30 cellular contexts compared by ENCODE assay signal in the genomic region with DNA sequence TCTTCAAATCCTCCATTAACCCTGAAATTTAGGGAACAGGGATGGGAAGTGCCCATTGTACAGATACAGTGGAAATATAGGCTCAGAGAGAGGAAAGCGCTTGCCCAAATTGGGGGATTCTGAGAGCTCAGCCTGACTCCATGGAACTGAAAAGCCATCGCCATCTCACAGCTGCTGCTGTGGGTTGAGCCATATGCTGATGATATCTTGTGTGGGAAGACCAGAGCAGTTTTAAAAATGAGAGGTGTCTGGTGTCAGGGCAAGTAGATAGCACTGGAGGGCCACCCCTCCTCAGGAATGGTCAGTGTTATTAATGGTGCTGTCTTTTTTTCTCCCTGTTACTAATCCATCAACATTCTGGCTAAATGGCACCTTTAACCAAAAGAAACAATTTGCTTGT. TPM values are rescaled to one million over a fixed set of nuclear protein-coding genes. Genes with fewer than 3 reads are reported as not detected.
"Had no signal": no experiment of that assay in that cellular context is flagged by ENCODE, and none has a peak within 500 bp of the region (broad histone marks: within the 10 kb centered on the region; RNA-seq: fewer than 3 reads in every experiment).

No MANE protein-coding gene starts in this region.

- H3K27me3 ChIP-seq: breast epithelium, gastroesophageal sphincter, hepatocyte, right atrium auricular region, testis, transverse colon had no signal

- H2AFZ ChIP-seq: hepatocyte, parathyroid adenoma had no signal

- H3K9ac ChIP-seq: parathyroid adenoma had no signal

- H3K4me2 ChIP-seq: hepatocyte had no signal

- H3K9me3 ChIP-seq: breast epithelium, gastroesophageal sphincter, right atrium auricular region, testis, transverse colon had no signal

- DNase-seq: activated B cell treated with CpG ODN at 0.5 μM for 24 hours; activated CD4-positive, alpha-beta T cell treated with anti-CD3 and anti-CD28 coated beads, Interleukin-2, amount 50 U/mL, for 1 hour; activated CD8-positive, alpha-beta T cell treated with anti-CD3 and anti-CD28 coated beads for 36 hours; activated naive CD8-positive, alpha-beta T cell treated with anti-CD3 and anti-CD28 coated beads, Interleukin-2, amount 50 U/mL, for 24 hours; activated T-cell treated with anti-CD3 and anti-CD28 coated beads, Interleukin-2, amount 50 U/mL, for 4 hours; amygdala; central memory CD4-positive, alpha-beta T cell; kidney; left colon; mammary epithelial cell; naive thymus-derived CD4-positive, alpha-beta T cell; occipital lobe; stimulated activated CD4-positive, alpha-beta T cell treated with anti-CD3 and anti-CD28 coated beads, Interleukin-4, amount 100 ng/mL, for 1 hour; stimulated activated naive CD8-positive, alpha-beta T cell treated with anti-CD3 and anti-CD28 coated beads, Interleukin-15, Interleukin-2, amounts not matched to agents 100 U/mL and 50 U/mL, for 24 hours; T-helper 9 cell; testis; transverse colon had no signal

- H3K27ac ChIP-seq: breast epithelium, gastroesophageal sphincter, hepatocyte, parathyroid adenoma, right atrium auricular region, testis, transverse colon had no signal

- H3K36me3 ChIP-seq: breast epithelium, gastroesophageal sphincter, right atrium auricular region, transverse colon had no signal

- H3K79me2 ChIP-seq: hepatocyte, parathyroid adenoma had no signal

- ATAC-seq: activated CD8-positive, alpha-beta T cell treated with anti-CD3 and anti-CD28 coated beads for 36 hours; activated naive CD8-positive, alpha-beta T cell treated with anti-CD3 and anti-CD28 coated beads, Interleukin-2, amount 50 U/mL, for 24 hours; activated T-cell treated with anti-CD3 and anti-CD28 coated beads, Interleukin-2, amount 50 U/mL, for 4 hours; gastroesophageal sphincter; left colon; naive thymus-derived CD4-positive, alpha-beta T cell; stimulated activated naive CD8-positive, alpha-beta T cell treated with anti-CD3 and anti-CD28 coated beads, Interleukin-15, Interleukin-2, amounts not matched to agents 100 U/mL and 50 U/mL, for 24 hours had no signal

- H3K4me3 ChIP-seq: breast epithelium, gastroesophageal sphincter, hepatocyte, right atrium auricular region, testis, transverse colon had no signal

- H3K4me1 ChIP-seq: breast epithelium, gastroesophageal sphincter, parathyroid adenoma, right atrium auricular region, testis, transverse colon had no signal

RNA-seq across cellular contexts. Expression of a gene that starts 50.9 kb away (rescaled TPM):
- total RNA-seq: activated B cell treated with CpG ODN at 0.5 μM for 24 hours; activated CD8-positive, alpha-beta T cell treated with anti-CD3 and anti-CD28 coated beads for 36 hours; activated T-cell treated with anti-CD3 and anti-CD28 coated beads, Interleukin-2, amount 50 U/mL, for 4 hours; activated T-helper 2 cell treated with anti-CD3 and anti-CD28 coated beads, Interferon-gamma antibody, Interleukin-2, Interleukin-4, amounts not matched to agents 10 μg/mL and 5 μg/mL and 100 μg/mL, durations not matched to agents 14 hours and 24 hours and 36 hours; endothelial cell of umbilical vein; fibroblast of lung; fibroblast of villous mesenchyme; gastroesophageal sphincter; hepatocyte; kidney; left colon; liver; mammary epithelial cell; mesothelial cell of epicardium; naive thymus-derived CD4-positive, alpha-beta T cell; neural crest cell; occipital lobe; pulmonary artery endothelial cell; right atrium auricular region had no signal
- polyA plus RNA-seq: endothelial cell of umbilical vein, fibroblast of lung, mammary epithelial cell had no signal
